33 cellular contexts compared by ENCODE assay signal in the genomic region with DNA sequence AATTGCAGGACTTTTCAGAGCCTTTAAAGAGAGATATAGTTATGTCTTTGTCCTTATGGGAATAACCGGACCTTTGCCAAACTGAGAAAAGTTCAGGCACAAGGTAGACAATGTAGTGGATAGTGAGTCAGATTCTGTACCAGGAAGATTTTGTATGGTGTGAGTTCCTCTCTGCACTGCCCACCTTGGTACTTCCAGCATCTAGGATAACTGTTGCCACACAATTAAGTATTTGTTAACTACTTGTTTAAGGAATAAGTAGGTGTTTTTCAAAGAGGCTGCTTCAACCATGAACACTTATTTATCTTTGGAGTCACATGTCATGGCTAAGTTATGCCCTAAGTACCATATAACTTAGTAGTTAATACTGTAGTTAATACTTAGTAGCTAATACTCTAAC.
"Had no signal": no experiment of that assay in that cellular context is flagged by ENCODE, and none has a peak within 500 bp of the region (broad histone marks: within the 10 kb centered on the region; RNA-seq: fewer than 3 reads in every experiment).

No MANE protein-coding gene starts in this region.

- FAIRE-seq: astrocyte, colon, TTC549 had no signal

- H3K27ac Mint-ChIP-seq: activated B cell treated with CpG ODN at 0.5 μM for 24 hours; activated CD4-positive, alpha-beta memory T cell treated with anti-CD3 and anti-CD28 coated beads for 36 hours; activated CD8-positive, alpha-beta T cell treated with anti-CD3 and anti-CD28 coated beads for 36 hours; activated naive CD4-positive, alpha-beta T cell treated with anti-CD3 and anti-CD28 coated beads for 36 hours; activated naive CD4-positive, alpha-beta T cell treated with anti-CD3 and anti-CD28 coated beads, Interleukin-2, amount 50 U/mL, for 72 hours; activated naive CD8-positive, alpha-beta T cell treated with anti-CD3 and anti-CD28 coated beads for 36 hours; T-helper 1 cell treated with Interleukin-12 subunit alpha and Interleukin-12 subunit beta and Interleukin-4 antibody, amounts not matched to agents 30 μg/mL and 1 μg/mL, for 36 hours; T-helper 2 cell treated with Interferon-gamma antibody and Interleukin-4, amounts not matched to agents 5 μg/mL and 100 μg/mL, for 36 hours had no signal

- H3K4me1 ChIP-seq: breast epithelium had no signal

- H3K27me3 ChIP-seq: adrenal gland, body of pancreas, brain microvascular endothelial cell, breast epithelium had no signal

- H3K9me3 ChIP-seq: adrenal gland, body of pancreas, breast epithelium had no signal

- H3K36me3 ChIP-seq: adrenal gland, brain microvascular endothelial cell, breast epithelium had no signal

- DNase-seq: activated B cell treated with CpG ODN at 0.5 μM for 24 hours; activated CD4-positive, alpha-beta memory T cell treated with anti-CD3 and anti-CD28 coated beads for 36 hours; activated CD4-positive, alpha-beta T cell treated with anti-CD3 and anti-CD28 coated beads for 4 hours; activated CD4-positive, alpha-beta T cell treated with anti-CD3 and anti-CD28 coated beads, Interleukin-2, amount 50 U/mL, for 1 hour; activated CD4-positive, alpha-beta T cell treated with anti-CD3 and anti-CD28 coated beads, Interleukin-2, amount 50 U/mL, for 4 hours; activated CD4-positive, CD25-positive, alpha-beta regulatory T cell treated with anti-CD3 and anti-CD28 coated beads, Interleukin-2, amount 50 U/mL, for 72 hours; activated CD8-positive, alpha-beta memory T cell treated with anti-CD3 and anti-CD28 coated beads, Interleukin-2, amount 50 U/mL, for 4 hours; activated CD8-positive, alpha-beta T cell treated with anti-CD3 and anti-CD28 coated beads for 36 hours; activated effector memory CD4-positive, alpha-beta T cell treated with anti-CD3 and anti-CD28 coated beads, Interleukin-2, amount 50 U/mL, for 16 hours; activated gamma-delta T cell treated with Interleukin-2 at 50 U/mL for 16 hours; activated naive CD4-positive, alpha-beta T cell; activated naive CD4-positive, alpha-beta T cell treated with anti-CD3 and anti-CD28 coated beads for 36 hours; activated naive CD4-positive, alpha-beta T cell treated with anti-CD3 and anti-CD28 coated beads, Interleukin-2, amount 50 U/mL, for 16 hours; activated naive CD8-positive, alpha-beta T cell treated with anti-CD3 and anti-CD28 coated beads for 36 hours; activated T-cell treated with anti-CD3 and anti-CD28 coated beads for 4 hours; activated T-cell treated with anti-CD3 and anti-CD28 coated beads, Interleukin-2, amount 50 U/mL, for 1 hour; activated T-cell treated with anti-CD3 and anti-CD28 coated beads, Interleukin-2, amount 50 U/mL, for 48 hours; adrenal gland; amniotic stem cell; aorta; body of pancreas; brain microvascular endothelial cell; central memory CD4-positive, alpha-beta T cell; T-helper 2 cell; T-helper 9 cell had no signal

- H3K4me1 Mint-ChIP-seq: activated B cell treated with CpG ODN at 0.5 μM for 24 hours had no signal

- H3K27me3 Mint-ChIP-seq: activated B cell treated with CpG ODN at 0.5 μM for 24 hours had no signal

- H3K36me3 Mint-ChIP-seq: activated CD4-positive, alpha-beta memory T cell treated with anti-CD3 and anti-CD28 coated beads for 36 hours; activated naive CD8-positive, alpha-beta T cell treated with anti-CD3 and anti-CD28 coated beads for 36 hours had no signal

- H3K4me3 Mint-ChIP-seq: activated B cell treated with CpG ODN at 0.5 μM for 24 hours; activated CD4-positive, alpha-beta memory T cell treated with anti-CD3 and anti-CD28 coated beads for 36 hours; activated CD8-positive, alpha-beta T cell treated with anti-CD3 and anti-CD28 coated beads for 36 hours; activated naive CD4-positive, alpha-beta T cell treated with anti-CD3 and anti-CD28 coated beads for 36 hours; activated naive CD8-positive, alpha-beta T cell treated with anti-CD3 and anti-CD28 coated beads for 36 hours; T-helper 1 cell treated with Interleukin-12 subunit alpha and Interleukin-12 subunit beta and Interleukin-4 antibody, amounts not matched to agents 30 μg/mL and 1 μg/mL, for 36 hours; T-helper 2 cell treated with Interferon-gamma antibody and Interleukin-4, amounts not matched to agents 5 μg/mL and 100 μg/mL, for 36 hours had no signal

- H3K9me3 Mint-ChIP-seq: activated B cell treated with CpG ODN at 0.5 μM for 24 hours; activated CD4-positive, alpha-beta memory T cell treated with anti-CD3 and anti-CD28 coated beads for 36 hours; activated CD8-positive, alpha-beta T cell treated with anti-CD3 and anti-CD28 coated beads for 36 hours; activated naive CD4-positive, alpha-beta T cell treated with anti-CD3 and anti-CD28 coated beads for 36 hours; T-helper 2 cell treated with Interferon-gamma antibody and Interleukin-4, amounts not matched to agents 5 μg/mL and 100 μg/mL, for 36 hours had no signal

- H3K27ac ChIP-seq: adrenal gland, body of pancreas, brain microvascular endothelial cell, breast epithelium, VCaP had no signal

- H3K4me3 ChIP-seq: adrenal gland, body of pancreas, breast epithelium had no signal
